22 cellular contexts compared by ENCODE assay signal in genomic region chr14:84825481-84825880, GRCh38.
DNase-seq lines count a peak whose midpoint lies in the region; ATAC-seq, FAIRE-seq and TF ChIP-seq lines count a peak whose summit lies in the region.
"Had no signal": no experiment of that assay in that cellular context is flagged by ENCODE, and none has a peak within 500 bp of the region (broad histone marks: within the 10 kb centered on the region; RNA-seq: fewer than 3 reads in every experiment).

No MANE protein-coding gene starts in this region.

- peaks cover 2% of the 10 kb centered on the region for H3K27me3 Mint-ChIP-seq in GM23338 (ENCODE audit: insufficient read depth, low read depth, poor library complexity)
- no peaks in the 10 kb centered on the region for H3K27me3 Mint-ChIP-seq in activated T-helper 2 cell treated with anti-CD3 and anti-CD28 coated beads, Interferon-gamma antibody, Interleukin-2, Interleukin-4, amounts not matched to agents 10 μg/mL and 5 μg/mL and 100 μg/mL, durations not matched to agents 14 hours and 24 hours and 36 hours (ENCODE audit: low read depth)
- H3K27me3 Mint-ChIP-seq: brain had no signal

- H3K4me1 ChIP-seq in GM23338 (ENCODE audit: insufficient read depth): peaks cover 21% of the 10 kb centered on the region
- peaks cover 17% of the 10 kb centered on the region for H3K4me1 ChIP-seq in RWPE2 (ENCODE audit: insufficient read depth, poor library complexity, severe bottlenecking)
- no peaks in the 10 kb centered on the region for H3K4me1 ChIP-seq in fibroblast of lung (ENCODE audit: control insufficient read depth, extremely low read depth, insufficient read depth, low read length)
- no peaks in the 10 kb centered on the region for H3K4me1 ChIP-seq in pancreas
- H3K4me1 ChIP-seq: parathyroid adenoma, stomach had no signal

- H3K36me3 Mint-ChIP-seq in GM23338 (ENCODE audit: low read depth): peaks cover 10% of the 10 kb centered on the region; the same call in 2 of the 3 replicates
- no peaks in the 10 kb centered on the region for H3K36me3 Mint-ChIP-seq in activated T-helper 2 cell treated with anti-CD3 and anti-CD28 coated beads, Interferon-gamma antibody, Interleukin-2, Interleukin-4, amounts not matched to agents 10 μg/mL and 5 μg/mL and 100 μg/mL, durations not matched to agents 14 hours and 24 hours and 36 hours (ENCODE audit: low read depth)
- H3K36me3 Mint-ChIP-seq: brain had no signal

- H3K79me2 ChIP-seq in GM23338 (replicated peaks; ENCODE audit: insufficient read depth) (no peaks in the 10 kb centered on the region), fibroblast of lung (ENCODE audit: control insufficient read depth, insufficient read depth, low read length) (no peaks in the 10 kb centered on the region)
- H3K79me2 ChIP-seq: parathyroid adenoma had no signal

- intact Hi-C loops in pancreas (cut with DNase I): no loop called here
- intact Hi-C loops in activated T-helper 2 cell treated with anti-CD3 and anti-CD28 coated beads, Interferon-gamma antibody, Interleukin-2, Interleukin-4, amounts not matched to agents 10 μg/mL and 5 μg/mL and 100 μg/mL, durations not matched to agents 14 hours and 24 hours and 36 hours (cut with micrococcal nuclease): no loop called here

- H4K20me1 ChIP-seq in GM23338 (replicated peaks; ENCODE audit: insufficient read depth) (no peaks in the 10 kb centered on the region), fibroblast of lung (ENCODE audit: control insufficient read depth, extremely low read depth, insufficient read depth, low read length) (no peaks in the 10 kb centered on the region)

- H3K4me1 Mint-ChIP-seq in GM23338: peaks cover 21% of the 10 kb centered on the region
- H3K4me1 Mint-ChIP-seq in activated T-helper 2 cell treated with anti-CD3 and anti-CD28 coated beads, Interferon-gamma antibody, Interleukin-2, Interleukin-4, amounts not matched to agents 10 μg/mL and 5 μg/mL and 100 μg/mL, durations not matched to agents 14 hours and 24 hours and 36 hours (ENCODE audit: low read depth): no peaks in the 10 kb centered on the region

- ATAC-seq in GM23338 (no peak; the same call in 2 of the 3 replicates), RWPE2 (ENCODE audit: low read depth) (peak; percentile 93), pancreas (no peak), HG03175 (IDR thresholded peaks at IDR 0.05; ENCODE audit: unreplicated experiment) (no peak)

- 0 out of 2 replicates have a peak overlapping the region, but pooled peaks have one; percentile 3 for H3K4me2 ChIP-seq in GM23338
- no peak overlapping the region for H3K4me2 ChIP-seq in fibroblast of lung (ENCODE audit: extremely low read depth, insufficient read depth, low read length)
- H3K4me2 ChIP-seq: PC-9 had no signal

- H3K4me3 ChIP-seq in GM23338: no peak overlapping the region
- H3K4me3 ChIP-seq in RWPE2 (ENCODE audit: severe bottlenecking): no peak overlapping the region
- no peak overlapping the region for H3K4me3 ChIP-seq in fibroblast of lung (replicated peaks in 1 of 4; ENCODE audit: control extremely low read depth in 1 of 4, insufficient read depth in 1 of 4, low read depth in 3 of 4, low read length in 4 of 4)
- H3K4me3 ChIP-seq in pancreas: no peak overlapping the region
- H3K4me3 ChIP-seq: PC-9, stomach had no signal

- H3K4me3 Mint-ChIP-seq in GM23338: no peak overlapping the region
- no peak overlapping the region for H3K4me3 Mint-ChIP-seq in activated T-helper 2 cell treated with anti-CD3 and anti-CD28 coated beads, Interferon-gamma antibody, Interleukin-2, Interleukin-4, amounts not matched to agents 10 μg/mL and 5 μg/mL and 100 μg/mL, durations not matched to agents 14 hours and 24 hours and 36 hours (ENCODE audit: low read depth)
- H3K4me3 Mint-ChIP-seq: brain had no signal

- H3K9me2 ChIP-seq in GM23338 (ENCODE audit: insufficient read depth): no peaks in the 10 kb centered on the region

- whole genome bisulfite sequencing in pancreas, 2 donors: 89 to 97% methylated on average over 6 of the region's 6 CpGs

- H3K9ac ChIP-seq in fibroblast of lung (ENCODE audit: insufficient read depth, low read length): no peak overlapping the region
- H3K9ac ChIP-seq: parathyroid adenoma had no signal

- no peak for DNase-seq in GM23338 (ENCODE audit: low spot score)
- no peak for DNase-seq in RWPE2 (ENCODE audit: low spot score)
- peak; percentile 11 to 71 for DNase-seq in fibroblast of lung (ENCODE audit: low read depth in 2 of 2)
- peak; percentile 89 for DNase-seq in renal cortical epithelial cell (ENCODE audit: low read depth)
- no peak for DNase-seq in pancreas
- no peak for DNase-seq in activated T-helper 2 cell treated with anti-CD3 and anti-CD28 coated beads, Interferon-gamma antibody, Interleukin-2, Interleukin-4, amounts not matched to agents 10 μg/mL and 5 μg/mL and 100 μg/mL, durations not matched to agents 14 hours and 24 hours and 36 hours (ENCODE audit: low spot score)
- no peak for DNase-seq in activated CD4-positive, alpha-beta T cell treated with anti-CD3 and anti-CD28 coated beads, Interleukin-2, amount 50 U/mL, for 4 hours
- DNase-seq: activated gamma-delta T cell; glutamatergic neuron; left cardiac atrium; NCI-H1930; NCI-H524; PC-9; stimulated activated CD4-positive, alpha-beta T cell treated with anti-CD3 and anti-CD28 coated beads, Interleukin-12 subunit alpha, Interleukin-12 subunit beta, amount 100 ng/mL, for 4 hours; stomach; WERI-Rb-1 had no signal

- H3K36me3 ChIP-seq in GM23338 (ENCODE audit: insufficient read depth) (no peaks in the 10 kb centered on the region), RWPE2 (ENCODE audit: low read depth) (no peaks in the 10 kb centered on the region), fibroblast of lung (ENCODE audit: control insufficient read depth, insufficient read depth, low read length) (no peaks in the 10 kb centered on the region), pancreas (no peaks in the 10 kb centered on the region)
- H3K36me3 ChIP-seq: stomach, WERI-Rb-1 had no signal

- H3K27ac Mint-ChIP-seq in GM23338: no peak overlapping the region
- H3K27ac Mint-ChIP-seq in activated T-helper 2 cell treated with anti-CD3 and anti-CD28 coated beads, Interferon-gamma antibody, Interleukin-2, Interleukin-4, amounts not matched to agents 10 μg/mL and 5 μg/mL and 100 μg/mL, durations not matched to agents 14 hours and 24 hours and 36 hours: no peak overlapping the region

- no peak overlapping the region for H3K27ac ChIP-seq in GM23338 (ENCODE audit: low read depth)
- peak overlapping the region; percentile 39 for H3K27ac ChIP-seq in RWPE2 (ENCODE audit: poor library complexity, severe bottlenecking)
- H3K27ac ChIP-seq in fibroblast of lung (ENCODE audit: insufficient read depth, low read length): no peak overlapping the region
- no peak overlapping the region for H3K27ac ChIP-seq in pancreas
- H3K27ac ChIP-seq: C4-2B, HL-60, parathyroid adenoma, PC-9, stomach, WERI-Rb-1 had no signal

- H3K27me3 ChIP-seq in GM23338 (ENCODE audit: insufficient read depth) (no peaks in the 10 kb centered on the region), RWPE2 (ENCODE audit: insufficient read depth, poor library complexity, severe bottlenecking) (no peaks in the 10 kb centered on the region), fibroblast of lung (ENCODE audit: control insufficient read depth, insufficient read depth, low read length) (no peaks in the 10 kb centered on the region), pancreas (no peaks in the 10 kb centered on the region)
- H3K27me3 ChIP-seq: stomach had no signal

- 0 out of 2 replicates have a peak overlapping the region, but pooled peaks have one; percentile 25 for H2AFZ ChIP-seq in GM23338
- H2AFZ ChIP-seq in fibroblast of lung (ENCODE audit: low read length): no peak overlapping the region
- H2AFZ ChIP-seq: parathyroid adenoma, PC-9 had no signal

- H3F3A ChIP-seq in GM23338 (replicated peaks; ENCODE audit: low read depth): no peaks in the 10 kb centered on the region

- H3K9me3 Mint-ChIP-seq in GM23338: peaks cover 19% of the 10 kb centered on the region
- peaks cover 43% of the 10 kb centered on the region for H3K9me3 Mint-ChIP-seq in activated T-helper 2 cell treated with anti-CD3 and anti-CD28 coated beads, Interferon-gamma antibody, Interleukin-2, Interleukin-4, amounts not matched to agents 10 μg/mL and 5 μg/mL and 100 μg/mL, durations not matched to agents 14 hours and 24 hours and 36 hours

- no peak for FAIRE-seq in pancreas (lab: Jason Lieb, UNC)
- FAIRE-seq: GM12892 had no signal

- no peaks in the 10 kb centered on the region for H3K9me3 ChIP-seq in RWPE2 (ENCODE audit: severe bottlenecking)
- no peaks in the 10 kb centered on the region for H3K9me3 ChIP-seq in fibroblast of lung (ENCODE audit: control insufficient read depth, insufficient read depth, low read depth, low read length)
- H3K9me3 ChIP-seq in pancreas: no peaks in the 10 kb centered on the region

- TF ChIP-seq CTCF in GM23338 (conservative IDR thresholded peaks at IDR 0.05; ENCODE audit: low read depth in 2 of 2): no peak
- no peak for TF ChIP-seq CTCF in RWPE2 (IDR thresholded peaks at IDR 0.05; ENCODE audit: poor library complexity, severe bottlenecking)
- no peak for TF ChIP-seq CTCF in fibroblast of lung (conservative IDR thresholded peaks at IDR 0.05 in 1 of 2, IDR thresholded peaks at IDR 0.05 in 1 of 2; ENCODE audit: low read depth in 1 of 2, low read length in 2 of 2)
- TF ChIP-seq CTCF in pancreas (IDR thresholded peaks at IDR 0.05): no peak

TF ChIP-seq in GM23338, 12 proteins besides CTCF, POLR2A, EP300 and RAD21 (continues in another document):
- TF ChIP-seq, protein P1, sequence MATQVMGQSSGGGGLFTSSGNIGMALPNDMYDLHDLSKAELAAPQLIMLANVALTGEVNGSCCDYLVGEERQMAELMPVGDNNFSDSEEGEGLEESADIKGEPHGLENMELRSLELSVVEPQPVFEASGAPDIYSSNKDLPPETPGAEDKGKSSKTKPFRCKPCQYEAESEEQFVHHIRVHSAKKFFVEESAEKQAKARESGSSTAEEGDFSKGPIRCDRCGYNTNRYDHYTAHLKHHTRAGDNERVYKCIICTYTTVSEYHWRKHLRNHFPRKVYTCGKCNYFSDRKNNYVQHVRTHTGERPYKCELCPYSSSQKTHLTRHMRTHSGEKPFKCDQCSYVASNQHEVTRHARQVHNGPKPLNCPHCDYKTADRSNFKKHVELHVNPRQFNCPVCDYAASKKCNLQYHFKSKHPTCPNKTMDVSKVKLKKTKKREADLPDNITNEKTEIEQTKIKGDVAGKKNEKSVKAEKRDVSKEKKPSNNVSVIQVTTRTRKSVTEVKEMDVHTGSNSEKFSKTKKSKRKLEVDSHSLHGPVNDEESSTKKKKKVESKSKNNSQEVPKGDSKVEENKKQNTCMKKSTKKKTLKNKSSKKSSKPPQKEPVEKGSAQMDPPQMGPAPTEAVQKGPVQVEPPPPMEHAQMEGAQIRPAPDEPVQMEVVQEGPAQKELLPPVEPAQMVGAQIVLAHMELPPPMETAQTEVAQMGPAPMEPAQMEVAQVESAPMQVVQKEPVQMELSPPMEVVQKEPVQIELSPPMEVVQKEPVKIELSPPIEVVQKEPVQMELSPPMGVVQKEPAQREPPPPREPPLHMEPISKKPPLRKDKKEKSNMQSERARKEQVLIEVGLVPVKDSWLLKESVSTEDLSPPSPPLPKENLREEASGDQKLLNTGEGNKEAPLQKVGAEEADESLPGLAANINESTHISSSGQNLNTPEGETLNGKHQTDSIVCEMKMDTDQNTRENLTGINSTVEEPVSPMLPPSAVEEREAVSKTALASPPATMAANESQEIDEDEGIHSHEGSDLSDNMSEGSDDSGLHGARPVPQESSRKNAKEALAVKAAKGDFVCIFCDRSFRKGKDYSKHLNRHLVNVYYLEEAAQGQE (IDR thresholded peaks at IDR 0.05; ENCODE audit: unreplicated experiment): no peak
- no peak for TF ChIP-seq EZH2 (IDR thresholded peaks at IDR 0.05; ENCODE audit: low read depth, unreplicated experiment)

Comparison
In these comparisons a context has a peak if more than half of its experiments do, and no peak if none do; other contexts are left out.
1. DNase-seq: peak in fibroblast of lung (2 of 2) and renal cortical epithelial cell (single experiment); none in GM23338 (single experiment), RWPE2 (single experiment), pancreas (0 of 6), activated T-helper 2 cell treated with anti-CD3 and anti-CD28 coated beads, Interferon-gamma antibody, Interleukin-2, Interleukin-4, amounts not matched to agents 10 μg/mL and 5 μg/mL and 100 μg/mL, durations not matched to agents 14 hours and 24 hours and 36 hours (single experiment) and activated CD4-positive, alpha-beta T cell treated with anti-CD3 and anti-CD28 coated beads, Interleukin-2, amount 50 U/mL, for 4 hours (0 of 2).